ENCODE assay signal across 2 cellular contexts in genomic region chr14:94598506-94598815, GRCh38.
A peak's percentile ranks its signal among the peaks of the same experiment; 100 is the strongest.
TF ChIP-seq lines count a peak whose summit lies in the region.

No MANE protein-coding gene starts in this region.

TF ChIP-seq in GM23338, 12 proteins besides CTCF, POLR2A, EP300 and RAD21:
- TF ChIP-seq ZNF462 (CRISPR knock-in tag; IDR thresholded peaks at IDR 0.05) (no peak), EZH2 (IDR thresholded peaks at IDR 0.05; ENCODE audit: low read depth, unreplicated experiment) (no peak), EZH2phosphoT487 (IDR thresholded peaks at IDR 0.05; ENCODE audit: unreplicated experiment) (no peak), POLR2AphosphoS5 (IDR thresholded peaks at IDR 0.05; ENCODE audit: low read depth) (no peak), STAT1 (IDR thresholded peaks at IDR 0.05; ENCODE audit: unreplicated experiment) (no peak), NANOG (IDR thresholded peaks at IDR 0.05; ENCODE audit: borderline replicate concordance) (no peak), JUNB (IDR thresholded peaks at IDR 0.05; ENCODE audit: unreplicated experiment) (no peak), ETS1 (IDR thresholded peaks at IDR 0.05) (no peak), ZNF114 (CRISPR knock-in tag; IDR thresholded peaks at IDR 0.05) (no peak), ZNF331 (CRISPR knock-in tag; IDR thresholded peaks at IDR 0.05; ENCODE audit: low read depth) (no peak), CREB1 (CRISPR knock-in tag; IDR thresholded peaks at IDR 0.05; ENCODE audit: low read depth) (no peak), REST (IDR thresholded peaks at IDR 0.05; ENCODE audit: unreplicated experiment) (no peak)

TF ChIP-seq in HepG2, 621 proteins besides CTCF, POLR2A, EP300 and RAD21:
- TF ChIP-seq EEA1 (CRISPR knock-in tag; IDR thresholded peaks at IDR 0.05; ENCODE audit: borderline replicate concordance) (0 out of 2 replicates have a peak, but pooled peaks have one; percentile 33), ZNF251 (CRISPR knock-in tag; IDR thresholded peaks at IDR 0.05) (0 out of 2 replicates have a peak, but pooled peaks have one; percentile 72), DRAP1 (CRISPR knock-in tag; IDR thresholded peaks at IDR 0.05) (no peak), SIN3B (IDR thresholded peaks at IDR 0.05; ENCODE audit: low read length) (0 out of 2 replicates have a peak, but pooled peaks have one; percentile 5), AGO2 (optimal IDR thresholded peaks at IDR 0.05; ENCODE audit: low read depth, low read length) (peak; percentile 28), DPF2 (CRISPR knock-in tag; IDR thresholded peaks at IDR 0.05; ENCODE audit: borderline replicate concordance, low read depth) (0 out of 2 replicates have a peak, but pooled peaks have one; percentile 36), ZBTB33 (CRISPR knock-in tag; IDR thresholded peaks at IDR 0.05) (no peak), ZNF121 (CRISPR knock-in tag; IDR thresholded peaks at IDR 0.05) (0 out of 2 replicates have a peak, but pooled peaks have one; percentile 22), ZNF263 (CRISPR knock-in tag; IDR thresholded peaks at IDR 0.05) (peak; percentile 49; the same call in 1 of the 2 replicates), PBX3 (CRISPR knock-in tag; IDR thresholded peaks at IDR 0.05; ENCODE audit: borderline replicate concordance) (no peak), ZNF354B (CRISPR knock-in tag; IDR thresholded peaks at IDR 0.05) (no peak), SSRP1 (CRISPR knock-in tag; IDR thresholded peaks at IDR 0.05) (0 out of 2 replicates have a peak, but pooled peaks have one; percentile 64)
TF ChIP-seq in HepG2: peak in this region for 8.
